In genomic region chr1:192809286-192810252, GRCh38 we compare ENCODE assay signal across 8 cellular contexts. TPM values are rescaled to one million over a fixed set of nuclear protein-coding genes. Genes with fewer than 3 reads are reported as not detected.
DNase-seq lines count a peak whose midpoint lies in the region; ATAC-seq and FAIRE-seq lines count a peak whose summit lies in the region.

No MANE protein-coding gene starts in this region.

- no peak for FAIRE-seq in GM19239 (lab: Jason Lieb, UNC)

- intact Hi-C loops in left colon (cut with DNase I, micrococcal nuclease), result loop anchor here (5.0 to 10.0 kb wide), 3 partner anchors 98 to 315 kb away; partner anchors contain the start of gene CDC73 (in 1 of the 2)

- peak; percentile 75 for DNase-seq in NAMALWA (ENCODE audit: low spot score)
- DNase-seq in UCSD-AML1 (lab: John Stamatoyannopoulos, UW; ENCODE audit: unreplicated experiment), result peak; percentile 61
- peak; percentile 82 for DNase-seq in cerebellar cortex (ENCODE audit: low spot score)
- DNase-seq in left colon, result peak in 1 of 2 donors; percentile 53
- peak; percentile 37 for DNase-seq in stimulated activated CD4-positive, alpha-beta T cell treated with anti-CD3 and anti-CD28 coated beads, Interleukin-4, amount 100 ng/mL, for 1 hour
- DNase-seq in GM19239 (ENCODE audit: insufficient read length, low spot score), result no peak

- ATAC-seq in GM18873 (IDR thresholded peaks at IDR 0.05; ENCODE audit: low FRiP score, unreplicated experiment) (peak; percentile 2), left colon (peak; percentile 15), GM18517 (IDR thresholded peaks at IDR 0.05; ENCODE audit: unreplicated experiment) (no peak)

RNA-seq across cellular contexts. Expression of gene RGS2, which starts 0.7 kb away (rescaled TPM):
- 10 to 100 TPM; 16.0 to 41.5 TPM for total RNA-seq in left colon
